In genomic region chr19:47514869-47515588, GRCh38 we compare ENCODE assay signal across 8 cellular contexts. TPM values are rescaled to one million over a fixed set of nuclear protein-coding genes. Genes with fewer than 3 reads are reported as not detected.
DNase-seq lines count a peak whose midpoint lies in the region; ATAC-seq and TF ChIP-seq lines count a peak whose summit lies in the region.

Gene NAPA (minus strand): TSS chr19:47515063. CDS start chr19:47514940, 123 bp downstream.

- H3K27me3 Mint-ChIP-seq in activated T-cell treated with anti-CD3 and anti-CD28 coated beads, Interleukin-2, amount 50 U/mL, for 4 hours (ENCODE audit: low read depth), result no peaks in the 10 kb centered on the region

- TF ChIP-seq POLR2A in erythroblast (IDR thresholded peaks at IDR 0.05; ENCODE audit: low read length), result peak; percentile 95

- DNase-seq in DMS53 (lab: John Stamatoyannopoulos, UW), result peak; percentile 100
- DNase-seq in KG1 (lab: John Stamatoyannopoulos, UW), result peak; percentile 99
- peak; percentile 94 for DNase-seq in Panc1 (ENCODE audit: low read depth, low spot score)
- peak; percentile 100 for DNase-seq in activated T-cell treated with anti-CD3 and anti-CD28 coated beads, Interleukin-2, amount 50 U/mL, for 4 hours
- peak; percentile 100 for DNase-seq in erythroblast (lab: John Stamatoyannopoulos, UW)
- DNase-seq in stimulated activated CD8-positive, alpha-beta memory T cell treated with anti-CD3 and anti-CD28 coated beads, Interleukin-4, amount 100 ng/mL, for 48 hours, result peak; percentile 100

- BruUV-seq in Panc1 (replicated peaks; lab: Mats Ljungman, UMichigan), result no TSS peak

- H3K9ac ChIP-seq in mucosa of rectum (ENCODE audit: low read depth in 1 of 2, low read length in 2 of 2), result peak within 1 kb of the TSS; percentile 99 to 100

- H3K4me3 ChIP-seq in Panc1 (ENCODE audit: low read depth in 2 of 2, low read length in 2 of 2), result peak within 1 kb of the TSS; percentile 90 to 98
- peak within 1 kb of the TSS; percentile 95 to 98 for H3K4me3 ChIP-seq in mucosa of rectum (ENCODE audit: low read length in 2 of 2)

- no peaks in the 10 kb centered on the region for H3K36me3 Mint-ChIP-seq in activated T-cell treated with anti-CD3 and anti-CD28 coated beads, Interleukin-2, amount 50 U/mL, for 4 hours (ENCODE audit: insufficient read depth)

- peak within 1 kb of the TSS; percentile 89 for H3K27ac ChIP-seq in Panc1 (ENCODE audit: low read length)
- H3K27ac ChIP-seq in mucosa of rectum (ENCODE audit: low read depth in 2 of 2, low read length in 2 of 2), result peak within 1 kb of the TSS; percentile 95 to 99

- intact Hi-C loops in Panc1 (cut with micrococcal nuclease; ENCODE audit: unreplicated experiment), result loop anchor here (10.0 kb wide), 1 partner anchor 90 kb away; the partner anchor contains the start of gene BICRA

- H3K4me3 Mint-ChIP-seq in activated T-cell treated with anti-CD3 and anti-CD28 coated beads, Interleukin-2, amount 50 U/mL, for 4 hours, result peak within 1 kb of the TSS; percentile 99

- peaks cover 18% of the 10 kb centered on the region for H3K4me1 ChIP-seq in Panc1 (ENCODE audit: control insufficient read depth, insufficient read depth, low read length)
- peaks cover 35 to 43% of the 10 kb centered on the region in 2 donors for H3K4me1 ChIP-seq in mucosa of rectum (ENCODE audit: control insufficient read depth in 2 of 2, insufficient read depth in 2 of 2, low read length in 2 of 2)

- H3K9me3 Mint-ChIP-seq in activated T-cell treated with anti-CD3 and anti-CD28 coated beads, Interleukin-2, amount 50 U/mL, for 4 hours, result no peaks in the 10 kb centered on the region

- no peaks in the 10 kb centered on the region for H3K27me3 ChIP-seq in Panc1 (ENCODE audit: control insufficient read depth, insufficient read depth, low read length)
- no peaks in the 10 kb centered on the region for H3K27me3 ChIP-seq in mucosa of rectum (ENCODE audit: control insufficient read depth in 2 of 2, insufficient read depth in 2 of 2, low read length in 2 of 2)

- peak; percentile 85 for ATAC-seq in GM21723 (IDR thresholded peaks at IDR 0.05; ENCODE audit: unreplicated experiment)
- peak; percentile 97 for ATAC-seq in Panc1
- ATAC-seq in activated T-cell treated with anti-CD3 and anti-CD28 coated beads, Interleukin-2, amount 50 U/mL, for 4 hours, result peak; percentile 95 to 97

- in situ Hi-C loops in Panc1 (cut with HindIII; ENCODE audit: low pct_unique_long_range_greater_than_20kb, low sequenced_read_pairs), result no loop called here

- POLR2A ChIA-PET in Panc1 (lab: Charles Lee), result interaction anchor here (0.7 kb wide), 2 partner anchors 24 to 95 kb away, joined by 3 to 5 read pairs; no protein-coding TSS in a partner anchor

- H3K4me1 Mint-ChIP-seq in activated T-cell treated with anti-CD3 and anti-CD28 coated beads, Interleukin-2, amount 50 U/mL, for 4 hours (ENCODE audit: low read depth), result peaks cover 84% of the 10 kb centered on the region

- CTCF ChIA-PET in Panc1 (lab: Charles Lee), result no interaction called here

- TF ChIP-seq CTCF in Panc1 (IDR thresholded peaks at IDR 0.05), result no peak

- H3K36me3 ChIP-seq in Panc1 (ENCODE audit: control insufficient read depth, insufficient read depth, low read length), result no peaks in the 10 kb centered on the region; the same call in 1 of the 2 replicates
- H3K36me3 ChIP-seq in mucosa of rectum (ENCODE audit: control insufficient read depth in 2 of 2, insufficient read depth in 2 of 2, low read length in 2 of 2), result peaks cover 0 to 3% of the 10 kb centered on the region in 2 donors

- H3K9me3 ChIP-seq in Panc1 (ENCODE audit: control insufficient read depth, insufficient read depth, low read depth, low read length) (no peaks in the 10 kb centered on the region), mucosa of rectum (ENCODE audit: control insufficient read depth in 2 of 2, low read length in 2 of 2) (no peaks in the 10 kb centered on the region)

RNA-seq across cellular contexts. Expression of gene NAPA, which starts in this region (rescaled TPM):
- total RNA-seq in Panc1 (2021; ENCODE audit: unreplicated experiment), result 71.0 TPM
- 135 TPM for polyA plus RNA-seq in Panc1 (2012; ENCODE audit: insufficient read length)
- 100 to 1,000 TPM in 2 of 3 donors, 10 to 100 TPM in 1; 94.5 to 106 (median 106) TPM for total RNA-seq in activated T-cell treated with anti-CD3 and anti-CD28 coated beads, Interleukin-2, amount 50 U/mL, for 4 hours

Comparison
In these comparisons a context has a peak if more than half of its experiments do, and no peak if none do; other contexts are left out.
1. Peak in every context shown above with its lines: DNase-seq, ATAC-seq, H3K4me3 ChIP-seq and H3K27ac ChIP-seq.